ENCODE assay signal across 11 cellular contexts in the genomic region with DNA sequence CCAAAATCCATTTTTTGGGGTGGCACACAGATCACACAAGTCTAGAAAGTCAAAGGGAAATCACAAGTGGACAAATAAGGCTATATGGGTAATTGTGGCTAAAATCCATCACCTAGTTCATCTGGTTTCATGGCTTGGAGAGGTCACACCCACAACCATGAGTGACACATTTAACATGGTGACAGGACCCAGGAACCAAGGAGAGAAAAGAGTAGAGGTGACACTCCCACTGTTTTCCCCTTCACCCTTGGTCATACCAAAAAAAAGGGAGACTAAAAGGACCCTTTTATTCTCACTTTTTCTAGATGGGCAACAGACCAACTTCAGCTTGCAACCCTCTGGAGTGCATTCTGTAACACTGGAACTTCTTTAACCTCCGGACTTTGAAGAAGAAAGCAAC. TPM values are rescaled to one million over a fixed set of nuclear protein-coding genes. Genes with fewer than 3 reads are reported as not detected.
DNase-seq lines count a peak whose midpoint lies in the region; ATAC-seq and TF ChIP-seq lines count a peak whose summit lies in the region.
"Had no signal": no experiment of that assay in that cellular context is flagged by ENCODE, and none has a peak within 500 bp of the region (broad histone marks: within the 10 kb centered on the region; RNA-seq: fewer than 3 reads in every experiment).

No MANE protein-coding gene starts in this region.

- in situ Hi-C loops in Caki2 (cut with HindIII; ENCODE audit: low pct_unique_long_range_greater_than_20kb, low sequenced_read_pairs): no loop called here

- H3K27me3 ChIP-seq in mesenchymal stem cell (ENCODE audit: control insufficient read depth in 1 of 2, insufficient read depth in 1 of 2, low read length in 2 of 2): no peaks in the 10 kb centered on the region
- H3K27me3 ChIP-seq: SJSA1 had no signal

- H3K14ac ChIP-seq in mesenchymal stem cell (ENCODE audit: low read length in 2 of 2): no peak overlapping the region

- TF ChIP-seq CTCF in HEK293 (tag by site-specific recombination; IDR thresholded peaks at IDR 0.05) (no peak), GM10266 (IDR thresholded peaks at IDR 0.05; ENCODE audit: control insufficient read depth, insufficient read depth, low read depth, missing control alignments) (no peak)

- no peak overlapping the region for H3K9ac ChIP-seq in mesenchymal stem cell (ENCODE audit: low read length)

- H3K23ac ChIP-seq in mesenchymal stem cell (ENCODE audit: low read length in 2 of 2): no peak overlapping the region

- H3K4me2 ChIP-seq in mesenchymal stem cell (ENCODE audit: low read length, poor library complexity, severe bottlenecking): no peak overlapping the region

- POLR2A ChIA-PET in HEK293 (lab: Yijun Ruan, JAX): no interaction called here

- H4K91ac ChIP-seq in mesenchymal stem cell (ENCODE audit: low read length): no peak overlapping the region

- H4K8ac ChIP-seq in mesenchymal stem cell (ENCODE audit: low read length): no peak overlapping the region

- no peak overlapping the region for H3K18ac ChIP-seq in mesenchymal stem cell (ENCODE audit: low read depth in 1 of 2, low read length in 2 of 2)

- H2BK15ac ChIP-seq in mesenchymal stem cell (ENCODE audit: low read depth, poor library complexity, severe bottlenecking): no peak overlapping the region

- H3K27ac ChIP-seq in HEK293 (ENCODE audit: extremely low read depth, low read depth, low read length): no peak overlapping the region
- H3K27ac ChIP-seq in mesenchymal stem cell (ENCODE audit: low read length, poor library complexity, severe bottlenecking): no peak overlapping the region
- H3K27ac ChIP-seq: C4-2B, SJSA1 had no signal

- no peak overlapping the region for H2BK120ac ChIP-seq in mesenchymal stem cell (ENCODE audit: low read depth, low read length)

- DNase-seq in Caki2 (ENCODE audit: low read depth): peak; percentile 8
- peak; percentile 29 for DNase-seq in OCI-M1 (lab: John Stamatoyannopoulos, UW)
- DNase-seq in mesenchymal stem cell: peak; percentile 6
- DNase-seq in GM10266 (ENCODE audit: extremely low spot score): no peak
- no peak for DNase-seq in GM19240 (ENCODE audit: insufficient read length, low spot score)

- no peak for ATAC-seq in HG02623 (IDR thresholded peaks at IDR 0.05; ENCODE audit: unreplicated experiment)
- no peak for ATAC-seq in HG02884 (IDR thresholded peaks at IDR 0.05; ENCODE audit: unreplicated experiment)

- H3K79me1 ChIP-seq in mesenchymal stem cell (replicated peaks; ENCODE audit: low read length, poor library complexity, severe bottlenecking): no peaks in the 10 kb centered on the region

- no peak overlapping the region for H3K4ac ChIP-seq in mesenchymal stem cell (ENCODE audit: low read depth in 1 of 2, low read length in 2 of 2)

- no peak overlapping the region for H2AFZ ChIP-seq in mesenchymal stem cell (ENCODE audit: low read depth, low read length)

- H3K4me1 ChIP-seq in HEK293 (ENCODE audit: control insufficient read depth, insufficient read depth, low read length) (no peaks in the 10 kb centered on the region), mesenchymal stem cell (ENCODE audit: control insufficient read depth, insufficient read depth, low read depth, low read length) (no peaks in the 10 kb centered on the region)
- H3K4me1 ChIP-seq: SJSA1 had no signal

- WGBS in mesenchymal stem cell: 36% methylated on average over 1 of the region's 1 CpG

- no peak overlapping the region for H2AK5ac ChIP-seq in mesenchymal stem cell (ENCODE audit: low read length, severe bottlenecking)

- no peak overlapping the region for H2BK12ac ChIP-seq in mesenchymal stem cell (ENCODE audit: low read length in 2 of 2)

- H2BK5ac ChIP-seq in mesenchymal stem cell (ENCODE audit: low read depth, low read length, poor library complexity, severe bottlenecking): no peak overlapping the region

- CTCF ChIA-PET in HEK293 (lab: Yijun Ruan, JAX): interaction anchor here (0.6 to 1.1 kb wide), 5 partner anchors 11 to 551 kb away, joined by 3 to 5 read pairs (median 3); no protein-coding TSS in a partner anchor

- H3K4me3 ChIP-seq in HEK293 (ENCODE audit: low read depth, low read length) (no peak overlapping the region), mesenchymal stem cell (ENCODE audit: insufficient read depth in 1 of 2, low read depth in 1 of 2, low read length in 2 of 2) (no peak overlapping the region)
- H3K4me3 ChIP-seq: SJSA1 had no signal

- H3K36me3 ChIP-seq in HEK293 (ENCODE audit: control insufficient read depth in 2 of 2, insufficient read depth in 1 of 2, low read length in 2 of 2) (no peaks in the 10 kb centered on the region; a peak in 1 of 3 replicates), mesenchymal stem cell (ENCODE audit: control insufficient read depth in 1 of 2, insufficient read depth in 2 of 2, low read depth in 1 of 2, low read length in 2 of 2) (no peaks in the 10 kb centered on the region)
- H3K36me3 ChIP-seq: SJSA1 had no signal

- no peaks in the 10 kb centered on the region for H3K9me3 ChIP-seq in HEK293 (ENCODE audit: control insufficient read depth, insufficient read depth, low read depth, low read length)
- H3K9me3 ChIP-seq in mesenchymal stem cell (ENCODE audit: control insufficient read depth, low read length): peaks cover 37% of the 10 kb centered on the region

TF ChIP-seq in HEK293, 187 proteins besides CTCF, POLR2A, EP300 and RAD21:
- TF ChIP-seq ZNF311 (tag by site-specific recombination; IDR thresholded peaks at IDR 0.05; ENCODE audit: borderline replicate concordance) (no peak), ZXDB (tag by site-specific recombination; IDR thresholded peaks at IDR 0.05) (no peak), TRIM28 (IDR thresholded peaks at IDR 0.05; ENCODE audit: borderline replicate concordance, low read length) (peak; percentile 91; the same call in 1 of the 2 replicates), ZNF555 (tag by site-specific recombination; conservative IDR thresholded peaks at IDR 0.05) (no peak), ZNF837 (tag by site-specific recombination; IDR thresholded peaks at IDR 0.05) (no peak)
- TF ChIP-seq, protein P1, sequence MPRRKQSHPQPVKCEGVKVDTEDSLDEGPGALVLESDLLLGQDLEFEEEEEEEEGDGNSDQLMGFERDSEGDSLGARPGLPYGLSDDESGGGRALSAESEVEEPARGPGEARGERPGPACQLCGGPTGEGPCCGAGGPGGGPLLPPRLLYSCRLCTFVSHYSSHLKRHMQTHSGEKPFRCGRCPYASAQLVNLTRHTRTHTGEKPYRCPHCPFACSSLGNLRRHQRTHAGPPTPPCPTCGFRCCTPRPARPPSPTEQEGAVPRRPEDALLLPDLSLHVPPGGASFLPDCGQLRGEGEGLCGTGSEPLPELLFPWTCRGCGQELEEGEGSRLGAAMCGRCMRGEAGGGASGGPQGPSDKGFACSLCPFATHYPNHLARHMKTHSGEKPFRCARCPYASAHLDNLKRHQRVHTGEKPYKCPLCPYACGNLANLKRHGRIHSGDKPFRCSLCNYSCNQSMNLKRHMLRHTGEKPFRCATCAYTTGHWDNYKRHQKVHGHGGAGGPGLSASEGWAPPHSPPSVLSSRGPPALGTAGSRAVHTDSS (tag by site-specific recombination; IDR thresholded peaks at IDR 0.05): no peak
- TF ChIP-seq, protein P2, sequence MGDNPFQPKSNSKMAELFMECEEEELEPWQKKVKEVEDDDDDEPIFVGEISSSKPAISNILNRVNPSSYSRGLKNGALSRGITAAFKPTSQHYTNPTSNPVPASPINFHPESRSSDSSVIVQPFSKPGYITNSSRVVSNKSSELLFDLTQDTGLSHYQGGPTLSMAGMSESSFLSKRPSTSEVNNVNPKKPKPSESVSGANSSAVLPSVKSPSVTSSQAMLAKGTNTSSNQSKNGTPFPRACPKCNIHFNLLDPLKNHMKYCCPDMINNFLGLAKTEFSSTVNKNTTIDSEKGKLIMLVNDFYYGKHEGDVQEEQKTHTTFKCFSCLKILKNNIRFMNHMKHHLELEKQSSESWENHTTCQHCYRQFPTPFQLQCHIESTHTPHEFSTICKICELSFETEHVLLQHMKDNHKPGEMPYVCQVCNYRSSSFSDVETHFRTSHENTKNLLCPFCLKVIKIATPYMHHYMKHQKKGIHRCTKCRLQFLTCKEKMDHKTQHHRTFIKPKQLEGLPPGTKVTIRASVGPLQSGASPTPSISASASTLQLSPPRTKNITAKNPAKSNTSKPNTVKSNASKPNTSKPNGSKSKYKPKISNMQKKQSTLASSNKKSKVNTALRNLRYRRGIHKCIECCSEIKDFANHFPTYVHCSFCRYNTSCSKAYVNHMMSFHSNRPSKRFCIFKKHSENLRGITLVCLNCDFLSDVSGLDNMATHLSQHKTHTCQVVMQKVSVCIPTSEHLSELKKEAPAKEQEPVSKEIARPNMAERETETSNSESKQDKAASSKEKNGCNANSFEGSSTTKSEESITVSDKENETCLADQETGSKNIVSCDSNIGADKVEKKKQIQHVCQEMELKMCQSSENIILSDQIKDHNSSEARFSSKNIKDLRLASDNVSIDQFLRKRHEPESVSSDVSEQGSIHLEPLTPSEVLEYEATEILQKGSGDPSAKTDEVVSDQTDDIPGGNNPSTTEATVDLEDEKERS (tag by site-specific recombination; IDR thresholded peaks at IDR 0.05): no peak

RNA-seq across cellular contexts. Expression of a gene that starts 46.2 kb away (rescaled TPM):
- total RNA-seq in Caki2 (2014; rRNA removed; shearing (Covaris generic); ENCODE audit: low replicate concordance): 0.52 and 1.1 TPM in 2 replicates
- 3.0 TPM for polyA plus RNA-seq in mesenchymal stem cell (2013, experiment 1 of 2)
- polyA plus RNA-seq in mesenchymal stem cell (2013, experiment 2 of 2): 2.9 TPM
- total RNA-seq: H7 had no signal

RNA-seq across cellular contexts. Expression of a gene that starts 56.8 kb away (rescaled TPM):
- total RNA-seq in Caki2 (2014; rRNA removed; shearing (Covaris generic); ENCODE audit: low replicate concordance): 5.4 and 9.6 TPM in 2 replicates
- not detected for polyA plus RNA-seq in mesenchymal stem cell (2013, experiment 1 of 2)
- not detected for polyA plus RNA-seq in mesenchymal stem cell (2013, experiment 2 of 2)
- total RNA-seq: H7 had no signal

Comparison
In these comparisons a context has a peak if more than half of its experiments do, and no peak if none do; other contexts are left out.
1. DNase-seq: peak in Caki2 (single experiment), OCI-M1 (single experiment) and mesenchymal stem cell (single experiment); none in GM10266 (single experiment) and GM19240 (single experiment).